Comparison of ENCODE assay signal across 1 cellular context in the genomic region with DNA sequence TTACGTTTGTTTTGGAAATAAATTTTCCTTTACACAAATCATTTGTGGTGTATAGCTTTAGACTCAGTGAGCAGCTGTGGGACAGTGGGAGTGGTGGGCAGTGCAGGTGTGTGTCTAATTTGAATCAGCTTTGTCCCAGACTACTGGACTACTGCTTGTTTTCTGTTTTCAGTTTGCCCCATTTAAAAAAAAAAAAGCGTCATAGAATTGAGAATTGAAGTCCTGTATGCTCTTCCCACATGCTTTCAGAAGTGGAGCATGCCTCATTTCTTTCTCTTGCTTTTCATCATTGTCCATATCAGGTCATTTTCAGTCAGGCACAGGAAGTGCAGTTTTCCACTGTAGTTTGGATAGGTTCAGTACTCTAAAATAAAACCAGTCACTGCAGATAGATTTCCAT.
TF ChIP-seq lines count a peak whose summit lies in the region.

No MANE protein-coding gene starts in this region.

TF ChIP-seq in GM23338, 12 proteins besides CTCF, POLR2A, EP300 and RAD21:
- TF ChIP-seq, protein P1, sequence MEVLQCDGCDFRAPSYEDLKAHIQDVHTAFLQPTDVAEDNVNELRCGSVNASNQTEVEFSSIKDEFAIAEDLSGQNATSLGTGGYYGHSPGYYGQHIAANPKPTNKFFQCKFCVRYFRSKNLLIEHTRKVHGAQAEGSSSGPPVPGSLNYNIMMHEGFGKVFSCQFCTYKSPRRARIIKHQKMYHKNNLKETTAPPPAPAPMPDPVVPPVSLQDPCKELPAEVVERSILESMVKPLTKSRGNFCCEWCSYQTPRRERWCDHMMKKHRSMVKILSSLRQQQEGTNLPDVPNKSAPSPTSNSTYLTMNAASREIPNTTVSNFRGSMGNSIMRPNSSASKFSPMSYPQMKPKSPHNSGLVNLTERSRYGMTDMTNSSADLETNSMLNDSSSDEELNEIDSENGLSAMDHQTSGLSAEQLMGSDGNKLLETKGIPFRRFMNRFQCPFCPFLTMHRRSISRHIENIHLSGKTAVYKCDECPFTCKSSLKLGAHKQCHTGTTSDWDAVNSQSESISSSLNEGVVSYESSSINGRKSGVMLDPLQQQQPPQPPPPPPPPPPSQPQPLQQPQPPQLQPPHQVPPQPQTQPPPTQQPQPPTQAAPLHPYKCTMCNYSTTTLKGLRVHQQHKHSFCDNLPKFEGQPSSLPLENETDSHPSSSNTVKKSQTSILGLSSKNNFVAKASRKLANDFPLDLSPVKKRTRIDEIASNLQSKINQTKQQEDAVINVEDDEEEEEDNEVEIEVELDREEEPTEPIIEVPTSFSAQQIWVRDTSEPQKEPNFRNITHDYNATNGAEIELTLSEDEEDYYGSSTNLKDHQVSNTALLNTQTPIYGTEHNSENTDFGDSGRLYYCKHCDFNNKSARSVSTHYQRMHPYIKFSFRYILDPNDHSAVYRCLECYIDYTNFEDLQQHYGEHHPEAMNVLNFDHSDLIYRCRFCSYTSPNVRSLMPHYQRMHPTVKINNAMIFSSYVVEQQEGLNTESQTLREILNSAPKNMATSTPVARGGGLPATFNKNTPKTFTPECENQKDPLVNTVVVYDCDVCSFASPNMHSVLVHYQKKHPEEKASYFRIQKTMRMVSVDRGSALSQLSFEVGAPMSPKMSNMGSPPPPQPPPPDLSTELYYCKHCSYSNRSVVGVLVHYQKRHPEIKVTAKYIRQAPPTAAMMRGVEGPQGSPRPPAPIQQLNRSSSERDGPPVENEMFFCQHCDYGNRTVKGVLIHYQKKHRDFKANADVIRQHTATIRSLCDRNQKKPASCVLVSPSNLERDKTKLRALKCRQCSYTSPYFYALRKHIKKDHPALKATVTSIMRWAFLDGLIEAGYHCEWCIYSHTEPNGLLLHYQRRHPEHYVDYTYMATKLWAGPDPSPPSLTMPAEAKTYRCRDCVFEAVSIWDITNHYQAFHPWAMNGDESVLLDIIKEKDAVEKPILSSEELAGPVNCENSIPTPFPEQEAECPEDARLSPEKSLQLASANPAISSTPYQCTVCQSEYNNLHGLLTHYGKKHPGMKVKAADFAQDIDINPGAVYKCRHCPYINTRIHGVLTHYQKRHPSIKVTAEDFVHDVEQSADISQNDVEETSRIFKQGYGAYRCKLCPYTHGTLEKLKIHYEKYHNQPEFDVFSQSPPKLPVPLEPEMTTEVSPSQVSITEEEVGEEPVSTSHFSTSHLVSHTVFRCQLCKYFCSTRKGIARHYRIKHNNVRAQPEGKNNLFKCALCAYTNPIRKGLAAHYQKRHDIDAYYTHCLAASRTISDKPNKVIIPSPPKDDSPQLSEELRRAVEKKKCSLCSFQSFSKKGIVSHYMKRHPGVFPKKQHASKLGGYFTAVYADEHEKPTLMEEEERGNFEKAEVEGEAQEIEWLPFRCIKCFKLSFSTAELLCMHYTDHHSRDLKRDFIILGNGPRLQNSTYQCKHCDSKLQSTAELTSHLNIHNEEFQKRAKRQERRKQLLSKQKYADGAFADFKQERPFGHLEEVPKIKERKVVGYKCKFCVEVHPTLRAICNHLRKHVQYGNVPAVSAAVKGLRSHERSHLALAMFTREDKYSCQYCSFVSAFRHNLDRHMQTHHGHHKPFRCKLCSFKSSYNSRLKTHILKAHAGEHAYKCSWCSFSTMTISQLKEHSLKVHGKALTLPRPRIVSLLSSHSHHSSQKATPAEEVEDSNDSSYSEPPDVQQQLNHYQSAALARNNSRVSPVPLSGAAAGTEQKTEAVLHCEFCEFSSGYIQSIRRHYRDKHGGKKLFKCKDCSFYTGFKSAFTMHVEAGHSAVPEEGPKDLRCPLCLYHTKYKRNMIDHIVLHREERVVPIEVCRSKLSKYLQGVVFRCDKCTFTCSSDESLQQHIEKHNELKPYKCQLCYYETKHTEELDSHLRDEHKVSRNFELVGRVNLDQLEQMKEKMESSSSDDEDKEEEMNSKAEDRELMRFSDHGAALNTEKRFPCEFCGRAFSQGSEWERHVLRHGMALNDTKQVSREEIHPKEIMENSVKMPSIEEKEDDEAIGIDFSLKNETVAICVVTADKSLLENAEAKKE (CRISPR knock-in tag; IDR thresholded peaks at IDR 0.05), result no peak
- no peak for TF ChIP-seq ZNF331 (CRISPR knock-in tag; IDR thresholded peaks at IDR 0.05; ENCODE audit: low read depth)
- no peak for TF ChIP-seq POLR2AphosphoS5 (IDR thresholded peaks at IDR 0.05; ENCODE audit: low read depth)
- no peak for TF ChIP-seq NANOG (IDR thresholded peaks at IDR 0.05; ENCODE audit: borderline replicate concordance)
TF ChIP-seq in GM23338: peak in this region for 0.
